26 cellular contexts compared by ENCODE assay signal in the genomic region with DNA sequence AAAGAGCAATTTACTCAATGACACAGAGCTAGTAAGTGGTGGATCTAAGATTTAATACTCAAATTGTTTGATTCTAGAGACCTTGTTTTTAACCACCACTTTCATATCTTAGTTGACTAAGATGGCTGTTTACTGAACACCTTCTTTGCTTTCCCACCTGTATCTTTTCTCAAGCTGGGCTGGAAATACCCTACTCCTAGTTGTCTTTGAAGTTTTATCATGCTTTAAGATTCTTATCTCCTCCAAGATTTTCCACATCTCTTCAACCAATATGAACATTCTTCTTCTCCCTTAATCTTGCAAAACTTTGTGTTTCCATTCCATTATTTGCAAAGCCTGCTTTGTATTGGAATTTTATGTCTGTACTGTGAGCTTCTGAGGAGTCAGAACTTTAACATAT.
"Had no signal": no experiment of that assay in that cellular context is flagged by ENCODE, and none has a peak within 500 bp of the region (broad histone marks: within the 10 kb centered on the region; RNA-seq: fewer than 3 reads in every experiment).

No MANE protein-coding gene starts in this region.

- H3K36me3 Mint-ChIP-seq: naive thymus-derived CD4-positive, alpha-beta T cell had no signal

- H3K9me3 ChIP-seq: esophagus squamous epithelium, heart right ventricle, left lung, ovary, right lobe of liver, suprapubic skin, transverse colon, upper lobe of right lung, uterus had no signal

- H3K9me3 Mint-ChIP-seq: nephron; stimulated activated naive CD8-positive, alpha-beta T cell treated with anti-CD3 and anti-CD28 coated beads, Interleukin-15, amount 100 ng/mL, for 72 hours had no signal

- H3K4me1 Mint-ChIP-seq: naive thymus-derived CD4-positive, alpha-beta T cell; stimulated activated naive CD8-positive, alpha-beta T cell treated with anti-CD3 and anti-CD28 coated beads, Interleukin-15, amount 100 ng/mL, for 72 hours had no signal

- H3K27me3 Mint-ChIP-seq: naive thymus-derived CD4-positive, alpha-beta T cell; stimulated activated naive CD8-positive, alpha-beta T cell treated with anti-CD3 and anti-CD28 coated beads, Interleukin-15, amount 100 ng/mL, for 72 hours had no signal

- H3K4me3 Mint-ChIP-seq: naive thymus-derived CD4-positive, alpha-beta T cell; nephron; stimulated activated naive CD8-positive, alpha-beta T cell treated with anti-CD3 and anti-CD28 coated beads, Interleukin-15, amount 100 ng/mL, for 72 hours had no signal

- H3K27ac Mint-ChIP-seq: naive thymus-derived CD4-positive, alpha-beta T cell; nephron; stimulated activated naive CD8-positive, alpha-beta T cell treated with anti-CD3 and anti-CD28 coated beads, Interleukin-15, amount 100 ng/mL, for 72 hours had no signal

- H3K27me3 ChIP-seq: dorsolateral prefrontal cortex, esophagus squamous epithelium, left lung, ovary, right lobe of liver, suprapubic skin, transverse colon, upper lobe of right lung, uterus had no signal

- DNase-seq: dorsolateral prefrontal cortex; effector CD4-positive, alpha-beta T cell; erythroblast; esophagus squamous epithelium; foreskin melanocyte; glutamatergic neuron; heart right ventricle; hippocampal formation; left cardiac atrium; left lung; mesenchymal stem cell; midbrain; naive thymus-derived CD4-positive, alpha-beta T cell; nucleus accumbens; ovary; right lobe of liver; small intestine; stimulated activated CD4-positive, alpha-beta T cell treated with anti-CD3 and anti-CD28 coated beads, Interleukin-15, amount 100 ng/mL, for 24 hours; stimulated activated CD4-positive, alpha-beta T cell treated with anti-CD3 and anti-CD28 coated beads, Interleukin-2, amount 100 ng/mL, for 48 hours; stimulated activated naive CD4-positive, alpha-beta T cell; stimulated activated naive CD8-positive, alpha-beta T cell treated with anti-CD3 and anti-CD28 coated beads, Interleukin-15, amount 100 ng/mL, for 72 hours; transverse colon; upper lobe of right lung; uterus had no signal

- H3K4me1 ChIP-seq: esophagus squamous epithelium, heart right ventricle, left lung, right lobe of liver, suprapubic skin, transverse colon, upper lobe of right lung, uterus had no signal

- H3K36me3 ChIP-seq: esophagus squamous epithelium, heart right ventricle, left lung, ovary, right lobe of liver, suprapubic skin, transverse colon, upper lobe of right lung, uterus had no signal

- ATAC-seq: heart right ventricle; left cardiac atrium; naive thymus-derived CD4-positive, alpha-beta T cell; right lobe of liver; stimulated activated naive CD8-positive, alpha-beta T cell treated with anti-CD3 and anti-CD28 coated beads, Interleukin-15, amount 100 ng/mL, for 72 hours; upper lobe of right lung had no signal

- H3K4me3 ChIP-seq: dorsolateral prefrontal cortex, esophagus squamous epithelium, heart right ventricle, left lung, ovary, right lobe of liver, suprapubic skin, transverse colon, upper lobe of right lung, uterus had no signal

- H3K27ac ChIP-seq: dorsolateral prefrontal cortex, esophagus squamous epithelium, heart right ventricle, left lung, ovary, right lobe of liver, suprapubic skin, transverse colon, upper lobe of right lung, uterus had no signal
